12 cellular contexts compared by ENCODE assay signal in genomic region chr17:56898874-56899273, GRCh38.
"Had no signal": no experiment of that assay in that cellular context is flagged by ENCODE, and none has a peak within 500 bp of the region (broad histone marks: within the 10 kb centered on the region; RNA-seq: fewer than 3 reads in every experiment).

No MANE protein-coding gene starts in this region.

- H3K27ac Mint-ChIP-seq: activated CD4-positive, alpha-beta T cell treated with anti-CD3 and anti-CD28 coated beads, Interleukin-2, amount 10 ng/mL, durations not matched to agents 7 days and 5 days; mesothelial cell of epicardium had no signal

- H3K9me3 ChIP-seq: heart left ventricle, right lobe of liver, uterus had no signal

- H3K4me3 ChIP-seq: heart left ventricle, right lobe of liver, uterus had no signal

- ATAC-seq: heart left ventricle, T-helper 17 cell had no signal

- DNase-seq: activated CD4-positive, alpha-beta T cell treated with anti-CD3 and anti-CD28 coated beads, Interleukin-2, amount 10 ng/mL, durations not matched to agents 7 days and 5 days; activated CD4-positive, CD25-positive, alpha-beta regulatory T cell; activated gamma-delta T cell; aorta; foreskin melanocyte; stimulated activated CD4-positive, alpha-beta T cell treated with anti-CD3 and anti-CD28 coated beads, Interleukin-2, amount 100 ng/mL, for 24 hours; stimulated activated naive CD4-positive, alpha-beta T cell treated with Interleukin-2 at 50 U/mL for 16 hours; T-helper 17 cell; uterus had no signal

- H3K4me3 Mint-ChIP-seq: activated CD4-positive, alpha-beta T cell treated with anti-CD3 and anti-CD28 coated beads, Interleukin-2, amount 10 ng/mL, durations not matched to agents 7 days and 5 days; mesothelial cell of epicardium; T-helper 17 cell had no signal

- H3K9me3 Mint-ChIP-seq: activated CD4-positive, alpha-beta T cell treated with anti-CD3 and anti-CD28 coated beads, Interleukin-2, amount 10 ng/mL, durations not matched to agents 7 days and 5 days; mesothelial cell of epicardium had no signal

- H3K27me3 Mint-ChIP-seq: activated CD4-positive, alpha-beta T cell treated with anti-CD3 and anti-CD28 coated beads, Interleukin-2, amount 10 ng/mL, durations not matched to agents 7 days and 5 days; T-helper 17 cell had no signal

- H3K4me1 ChIP-seq: uterus had no signal

- H3K27me3 ChIP-seq: heart left ventricle, right lobe of liver, uterus had no signal

- H3K27ac ChIP-seq: heart left ventricle, right lobe of liver, uterus had no signal

- H3K36me3 ChIP-seq: uterus had no signal
